Comparison of ENCODE assay signal across 22 cellular contexts in genomic region chr1:52915211-52915854, GRCh38. TPM values are rescaled to one million over a fixed set of nuclear protein-coding genes. Genes with fewer than 3 reads are reported as not detected.
A peak's percentile ranks its signal among the peaks of the same experiment; 100 is the strongest.
DNase-seq lines count a peak whose midpoint lies in the region; ATAC-seq and TF ChIP-seq lines count a peak whose summit lies in the region.
"Had no signal": no experiment of that assay in that cellular context is flagged by ENCODE, and none has a peak within 500 bp of the region (broad histone marks: within the 10 kb centered on the region; RNA-seq: fewer than 3 reads in every experiment).

No MANE protein-coding gene starts in this region.

- TF ChIP-seq RAD21 in liver (IDR thresholded peaks at IDR 0.05): no peak

- WGBS in liver: 90% methylated on average over 2 of the region's 2 CpGs

- no peaks in the 10 kb centered on the region for H3K27me3 Mint-ChIP-seq in activated naive CD4-positive, alpha-beta T cell treated with anti-CD3 and anti-CD28 coated beads, Interleukin-2, amount 10 ng/mL, durations not matched to agents 7 days and 5 days
- H3K27me3 Mint-ChIP-seq: CD8-positive, alpha-beta memory T cell had no signal

- ATAC-seq in mucosa of descending colon (no peak), HG03432 (IDR thresholded peaks at IDR 0.05; ENCODE audit: unreplicated experiment) (no peak)

- intact Hi-C loops in left ventricle myocardium inferior (cut with micrococcal nuclease): no loop called here
- intact Hi-C loops in mucosa of descending colon (cut with DNase I, micrococcal nuclease): no loop called here

- no peaks in the 10 kb centered on the region for H3K36me3 Mint-ChIP-seq in activated naive CD4-positive, alpha-beta T cell treated with anti-CD3 and anti-CD28 coated beads, Interleukin-2, amount 10 ng/mL, durations not matched to agents 7 days and 5 days

- H3K9ac ChIP-seq in adipocyte (ENCODE audit: low read length) (peak overlapping the region; percentile 56), liver (ENCODE audit: low read depth in 1 of 2, low read length in 2 of 2) (no peak overlapping the region)

- H3K4me1 ChIP-seq in adipocyte (ENCODE audit: control insufficient read depth, insufficient read depth, low read length) (peaks cover 45% of the 10 kb centered on the region), left ventricle myocardium inferior (peaks cover 54% of the 10 kb centered on the region), liver (ENCODE audit: control insufficient read depth in 4 of 4, insufficient read depth in 4 of 4, low read length in 3 of 4) (peaks cover 21 to 85% (median 68%) of the 10 kb centered on the region in 4 donors), mucosa of descending colon (ENCODE audit: low read depth) (peaks cover 8% of the 10 kb centered on the region)

- H3K9me3 ChIP-seq in adipocyte (ENCODE audit: control insufficient read depth, low read length): no peaks in the 10 kb centered on the region
- H3K9me3 ChIP-seq in left ventricle myocardium inferior (replicated peaks): no peaks in the 10 kb centered on the region
- no peaks in the 10 kb centered on the region for H3K9me3 ChIP-seq in liver (ENCODE audit: control insufficient read depth in 4 of 4, low read length in 3 of 4)
- no peaks in the 10 kb centered on the region for H3K9me3 ChIP-seq in mucosa of descending colon

- H3K4me1 Mint-ChIP-seq in activated naive CD4-positive, alpha-beta T cell treated with anti-CD3 and anti-CD28 coated beads, Interleukin-2, amount 10 ng/mL, durations not matched to agents 7 days and 5 days: peaks cover 11% of the 10 kb centered on the region

- no peak for DNase-seq in adipocyte (ENCODE audit: low read depth)
- no peak for DNase-seq in left ventricle myocardium inferior
- no peak for DNase-seq in mucosa of descending colon
- no peak for DNase-seq in NK-92 (lab: John Stamatoyannopoulos, UW; ENCODE audit: unreplicated experiment)
- DNase-seq in activated naive CD4-positive, alpha-beta T cell treated with anti-CD3 and anti-CD28 coated beads, Interleukin-2, amount 10 ng/mL, durations not matched to agents 7 days and 5 days: no peak
- DNase-seq: CD8-positive, alpha-beta memory T cell; DMS 273 treated with DMSO at 0.1 percent for 48 hours; DMS79; EL; GF-D8; HCEC 1CT; NCI-H1092 treated with DMSO at 0.1 percent for 48 hours; NCI-H1436; NCI-H187 treated with DMSO at 0.1 percent for 48 hours; NCI-H2171 treated with DMSO at 0.1 percent for 48 hours; NCI-H774; PC-9; SHP77 had no signal

- no peaks in the 10 kb centered on the region for H3K9me3 Mint-ChIP-seq in activated naive CD4-positive, alpha-beta T cell treated with anti-CD3 and anti-CD28 coated beads, Interleukin-2, amount 10 ng/mL, durations not matched to agents 7 days and 5 days
- H3K9me3 Mint-ChIP-seq: CD8-positive, alpha-beta memory T cell had no signal

- TF ChIP-seq CTCF in left ventricle myocardium inferior (IDR thresholded peaks at IDR 0.05; ENCODE audit: borderline replicate concordance) (no peak), liver (IDR thresholded peaks at IDR 0.05; ENCODE audit: low read depth, low read length, missing input control) (no peak), mucosa of descending colon (IDR thresholded peaks at IDR 0.05) (no peak)

- no peak overlapping the region for H3K4me3 Mint-ChIP-seq in activated naive CD4-positive, alpha-beta T cell treated with anti-CD3 and anti-CD28 coated beads, Interleukin-2, amount 10 ng/mL, durations not matched to agents 7 days and 5 days
- H3K4me3 Mint-ChIP-seq: CD8-positive, alpha-beta memory T cell had no signal

- no peak overlapping the region for H3K27ac Mint-ChIP-seq in activated naive CD4-positive, alpha-beta T cell treated with anti-CD3 and anti-CD28 coated beads, Interleukin-2, amount 10 ng/mL, durations not matched to agents 7 days and 5 days

- no peaks in the 10 kb centered on the region for H3K27me3 ChIP-seq in adipocyte (replicated peaks; ENCODE audit: control insufficient read depth, insufficient read depth, low read length)
- no peaks in the 10 kb centered on the region for H3K27me3 ChIP-seq in left ventricle myocardium inferior (ENCODE audit: low read depth)
- no peaks in the 10 kb centered on the region for H3K27me3 ChIP-seq in liver (ENCODE audit: control insufficient read depth in 4 of 4, insufficient read depth in 4 of 4, low read length in 3 of 4)

- CTCF ChIA-PET in activated naive CD4-positive, alpha-beta T cell treated with anti-CD3 and anti-CD28 coated beads, Interleukin-2, amount 10 ng/mL, durations not matched to agents 7 days and 5 days (lab: Charles Lee): interaction anchor here (0.9 kb wide), 1 partner anchor 10 kb away, joined by 3 read pairs; no protein-coding TSS in a partner anchor

- H3K27ac ChIP-seq in left ventricle myocardium inferior (replicated peaks) (peak overlapping the region; percentile 77), liver (ENCODE audit: low read depth in 1 of 2, low read length in 2 of 2) (peak overlapping the region; percentile 73)
- H3K27ac ChIP-seq: C4-2B, HL-60, PC-9 had no signal

- H3K4me3 ChIP-seq in adipocyte (ENCODE audit: low read length) (no peak overlapping the region), left ventricle myocardium inferior (no peak overlapping the region), liver (ENCODE audit: low read depth in 1 of 3, low read length in 3 of 3) (no peak overlapping the region), mucosa of descending colon (no peak overlapping the region)
- H3K4me3 ChIP-seq: PC-9 had no signal

- H3K36me3 ChIP-seq in adipocyte (ENCODE audit: control insufficient read depth, insufficient read depth, low read length, severe bottlenecking): no peaks in the 10 kb centered on the region
- H3K36me3 ChIP-seq in left ventricle myocardium inferior: peaks cover 15% of the 10 kb centered on the region
- H3K36me3 ChIP-seq in liver (ENCODE audit: control insufficient read depth in 4 of 4, insufficient read depth in 3 of 4, low read depth in 1 of 4, low read length in 3 of 4): peaks cover 0 to 3% (median 0%) of the 10 kb centered on the region in 4 donors
- no peaks in the 10 kb centered on the region for H3K36me3 ChIP-seq in mucosa of descending colon (ENCODE audit: low read depth)

TF ChIP-seq in liver, 16 proteins besides CTCF, POLR2A, EP300 and RAD21:
- TF ChIP-seq FOXA2 (IDR thresholded peaks at IDR 0.05): no peak
- TF ChIP-seq RXRA (IDR thresholded peaks at IDR 0.05): peak in 1 of 2 donors; percentile 19
- peak in 1 of 2 donors; percentile 32 for TF ChIP-seq HNF4A (conservative IDR thresholded peaks at IDR 0.05)

RNA-seq across cellular contexts. Expression of gene ECHDC2, which starts 6.2 kb away (rescaled TPM):
- total RNA-seq in left ventricle myocardium inferior (119 TPM), liver (100 to 1,000 TPM in 1 of 2 donors, 10 to 100 TPM in 1; 37.8 to 591 TPM), mucosa of descending colon (100 to 1,000 TPM; 150 to 196 (median 162) TPM)
- 100 to 1,000 TPM; 269 to 302 TPM for polyA plus RNA-seq in liver

RNA-seq across cellular contexts. Expression of gene SCP2, which starts 11.7 kb away (rescaled TPM):
- total RNA-seq in left ventricle myocardium inferior (130 TPM), liver (100 to 1,000 TPM; 122 to 811 TPM), mucosa of descending colon (100 to 1,000 TPM; 228 to 272 (median 267) TPM)
- polyA plus RNA-seq in liver: 100 to 1,000 TPM; 330 to 727 TPM
